In genomic region chr6:3281669-3282460, GRCh38 we compare ENCODE assay signal across 1 cellular context.
TF ChIP-seq lines count a peak whose summit lies in the region.

No MANE protein-coding gene starts in this region.

TF ChIP-seq in HepG2, 621 proteins besides CTCF, POLR2A, EP300 and RAD21 (continued from another document):
- no peak for TF ChIP-seq TFDP1 (CRISPR knock-in tag; IDR thresholded peaks at IDR 0.05; ENCODE audit: borderline replicate concordance)
- no peak for TF ChIP-seq ZNF720 (CRISPR knock-in tag; IDR thresholded peaks at IDR 0.05)
- no peak for TF ChIP-seq BRCA1 (CRISPR knock-in tag; IDR thresholded peaks at IDR 0.05)
- TF ChIP-seq PHF8 (CRISPR knock-in tag; IDR thresholded peaks at IDR 0.05), result no peak
- no peak for TF ChIP-seq TBL1XR1 (IDR thresholded peaks at IDR 0.05; ENCODE audit: borderline replicate concordance, low read length, partially characterized antibody)
- TF ChIP-seq ATF7 (IDR thresholded peaks at IDR 0.05), result no peak
- TF ChIP-seq ATF7 (CRISPR knock-in tag; IDR thresholded peaks at IDR 0.05), result no peak
- no peak for TF ChIP-seq KLF16 (CRISPR knock-in tag; IDR thresholded peaks at IDR 0.05)
- no peak for TF ChIP-seq GABPB1 (CRISPR knock-in tag; IDR thresholded peaks at IDR 0.05)
- no peak for TF ChIP-seq SMARCE1 (IDR thresholded peaks at IDR 0.05; ENCODE audit: borderline replicate concordance)
- no peak for TF ChIP-seq NCOA5 (CRISPR knock-in tag; IDR thresholded peaks at IDR 0.05)
- TF ChIP-seq SOX5 (CRISPR knock-in tag; IDR thresholded peaks at IDR 0.05; ENCODE audit: borderline replicate concordance), result no peak
- TF ChIP-seq ZNF615 (CRISPR knock-in tag; IDR thresholded peaks at IDR 0.05; ENCODE audit: borderline replicate concordance), result no peak
- TF ChIP-seq KAT7 (CRISPR knock-in tag; IDR thresholded peaks at IDR 0.05; ENCODE audit: borderline replicate concordance), result no peak
TF ChIP-seq in HepG2: peak in this region for 0.
